1 cellular context compared by ENCODE assay signal in the genomic region with DNA sequence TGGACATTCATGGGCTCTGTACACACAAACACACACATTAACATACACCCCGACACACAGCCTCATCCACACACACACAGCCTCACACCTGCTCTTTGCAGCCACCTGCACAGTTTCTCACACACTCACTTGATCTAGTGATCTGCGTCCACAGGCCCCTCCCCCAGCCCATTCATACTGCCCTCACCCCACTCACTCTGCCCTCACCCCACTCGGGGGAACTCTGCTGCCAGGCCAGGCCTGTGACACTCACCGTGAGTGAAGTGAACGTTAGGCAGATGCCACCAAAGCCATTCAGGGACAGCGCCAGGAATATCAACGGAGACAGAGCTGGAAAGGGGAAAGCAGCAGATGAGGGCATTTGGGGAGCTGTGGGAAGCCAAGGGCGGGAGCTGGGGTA.
TF ChIP-seq lines count a peak whose summit lies in the region.

No MANE protein-coding gene starts in this region.

TF ChIP-seq in H1, 55 proteins besides CTCF, POLR2A, EP300 and RAD21:
- no peak for TF ChIP-seq TBP (IDR thresholded peaks at IDR 0.05; ENCODE audit: low read depth, low read length)
- TF ChIP-seq RBBP5 (IDR thresholded peaks at IDR 0.05; ENCODE audit: borderline replicate concordance, low read depth, low read length): no peak
- no peak for TF ChIP-seq CHD1 (IDR thresholded peaks at IDR 0.05; ENCODE audit: low read depth, low read length)
- no peak for TF ChIP-seq NANOG (IDR thresholded peaks at IDR 0.05; ENCODE audit: insufficient read depth, low read depth, low read length, poor library complexity, severe bottlenecking)
- TF ChIP-seq EGR1 (IDR thresholded peaks at IDR 0.05; ENCODE audit: borderline replicate concordance, low read depth, low read length): no peak
- TF ChIP-seq TEAD4 (IDR thresholded peaks at IDR 0.05; ENCODE audit: low read depth, low read length): no peak
- no peak for TF ChIP-seq RFX5 (IDR thresholded peaks at IDR 0.05; ENCODE audit: borderline replicate concordance, low read depth, low read length)
- TF ChIP-seq SP1 (IDR thresholded peaks at IDR 0.05; ENCODE audit: low read depth, low read length): no peak
- no peak for TF ChIP-seq CREB1 (IDR thresholded peaks at IDR 0.05)
- TF ChIP-seq FOSL1 (IDR thresholded peaks at IDR 0.05; ENCODE audit: insufficient read depth, low read depth, low read length): no peak
- TF ChIP-seq RXRA (IDR thresholded peaks at IDR 0.05; ENCODE audit: insufficient read depth, low read depth, low read length): no peak
- TF ChIP-seq BACH1 (IDR thresholded peaks at IDR 0.05; ENCODE audit: low read length): no peak
- TF ChIP-seq POU5F1 (IDR thresholded peaks at IDR 0.05; ENCODE audit: low read depth, low read length): no peak
- no peak for TF ChIP-seq CTBP2 (IDR thresholded peaks at IDR 0.05; ENCODE audit: borderline replicate concordance, insufficient read depth, insufficient read length, low read length)
- TF ChIP-seq PHF8 (conservative IDR thresholded peaks at IDR 0.05; ENCODE audit: low read depth, low read length): no peak
- TF ChIP-seq SP2 (IDR thresholded peaks at IDR 0.05; ENCODE audit: low read length): no peak
